Comparison of ENCODE assay signal across 9 cellular contexts in the genomic region with DNA sequence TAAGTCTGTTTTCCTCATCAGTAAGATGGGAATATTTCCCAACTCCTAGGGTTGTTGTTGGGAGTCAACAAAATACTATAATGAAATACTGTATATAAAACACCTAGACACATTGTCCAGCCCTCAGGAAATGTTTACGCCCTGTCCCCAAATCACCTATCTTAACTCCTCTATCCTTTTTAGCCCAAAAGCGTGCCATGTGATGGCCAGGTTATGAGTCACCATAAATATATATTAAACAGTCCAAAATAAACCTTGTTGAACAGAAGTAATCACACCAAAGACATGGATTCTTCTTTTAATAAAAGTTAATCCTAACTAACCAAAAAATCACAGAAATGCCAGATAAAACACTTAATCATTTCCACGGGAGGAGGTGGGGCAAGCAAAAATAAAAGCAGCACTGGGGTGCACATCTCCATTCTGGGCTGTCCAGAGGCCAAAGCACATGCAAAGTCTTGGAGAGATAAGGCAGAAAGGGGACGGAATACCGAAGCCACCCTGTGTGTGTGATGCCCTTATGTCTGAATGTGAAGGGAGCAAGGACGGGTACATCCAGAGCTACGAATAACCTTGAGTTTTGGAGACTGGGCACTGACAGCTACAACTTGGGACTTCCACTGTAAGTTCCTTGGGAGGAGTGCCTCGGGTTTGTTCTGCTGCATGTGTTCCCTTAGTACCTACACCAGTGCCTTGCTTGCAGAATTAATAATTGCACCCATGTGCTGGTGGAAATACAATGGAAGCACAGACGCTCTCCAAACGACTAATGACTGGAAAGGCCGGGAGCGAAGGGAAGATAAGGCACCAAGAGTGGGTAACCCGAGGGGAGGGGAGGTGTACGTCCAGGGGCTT. TPM values are rescaled to one million over a fixed set of nuclear protein-coding genes. Genes with fewer than 3 reads are reported as not detected.
A peak's percentile ranks its signal among the peaks of the same experiment; 100 is the strongest.
DNase-seq lines count a peak whose midpoint lies in the region; ATAC-seq, FAIRE-seq and TF ChIP-seq lines count a peak whose summit lies in the region.
"Had no signal": no experiment of that assay in that cellular context is flagged by ENCODE, and none has a peak within 500 bp of the region (broad histone marks: within the 10 kb centered on the region; RNA-seq: fewer than 3 reads in every experiment).

No MANE protein-coding gene starts in this region.

- 16% methylated on average over 14 of the region's 14 CpGs for WGBS in thyroid gland, 2 donors

- H3K4me3 Mint-ChIP-seq in activated T-cell treated with anti-CD3 and anti-CD28 coated beads, Interleukin-2, amount 50 U/mL, for 72 hours = peak overlapping the region; percentile 92 to 99

- no peaks in the 10 kb centered on the region for H3K9me3 ChIP-seq in thyroid gland

- H3K36me3 ChIP-seq in kidney epithelial cell (ENCODE audit: control insufficient read depth, insufficient read depth, low read length) = no peaks in the 10 kb centered on the region
- peaks cover 8% of the 10 kb centered on the region in 2 donors for H3K36me3 ChIP-seq in thyroid gland

- H3K27ac ChIP-seq in thyroid gland = peak overlapping the region in 2 of 3 donors; percentile 68 to 90

- FAIRE-seq in urothelium cell line (lab: Jason Lieb, UNC) = no peak
- FAIRE-seq: endometrium had no signal

- intact Hi-C loops in thyroid gland (cut with DNase I) = loop anchor here (10.0 kb wide), 1 partner anchor 60 kb away; no protein-coding TSS in a partner anchor

- no peak for ATAC-seq in activated T-cell treated with anti-CD3 and anti-CD28 coated beads, Interleukin-2, amount 50 U/mL, for 72 hours (replicated peaks in 1 of 2)
- ATAC-seq in activated naive CD4-positive, alpha-beta T cell treated with anti-CD3 and anti-CD28 coated beads, Interleukin-2, amount 50 U/mL, for 72 hours = no peak
- ATAC-seq in GM21367 (IDR thresholded peaks at IDR 0.05; ENCODE audit: unreplicated experiment) (no peak), GM18909 (IDR thresholded peaks at IDR 0.05; ENCODE audit: poor library complexity, unreplicated experiment) (no peak)

- no peaks in the 10 kb centered on the region for H3K27me3 ChIP-seq in kidney epithelial cell (ENCODE audit: control insufficient read depth, insufficient read depth, low read length)
- H3K27me3 ChIP-seq in thyroid gland = no peaks in the 10 kb centered on the region

- TF ChIP-seq CTCF in kidney epithelial cell (IDR thresholded peaks at IDR 0.05; ENCODE audit: insufficient read depth, low read length, poor library complexity, severe bottlenecking) = no peak
- TF ChIP-seq CTCF in thyroid gland (IDR thresholded peaks at IDR 0.05) = no peak

- DNase-seq in activated T-cell treated with anti-CD3 and anti-CD28 coated beads, Interleukin-2, amount 50 U/mL, for 72 hours = no peak
- no peak for DNase-seq in activated T-cell treated with anti-CD3 and anti-CD28 coated beads, Interleukin-2, amount 50 U/mL, for 1 hour
- peak in 1 of 2 donors; percentile 4 for DNase-seq in activated naive CD4-positive, alpha-beta T cell treated with anti-CD3 and anti-CD28 coated beads, Interleukin-2, amount 50 U/mL, for 72 hours (ENCODE audit: low spot score in 2 of 2)
- DNase-seq in kidney epithelial cell (ENCODE audit: low read depth) = no peak
- DNase-seq in thyroid gland = no peak
- no peak for DNase-seq in urothelium cell line (ENCODE audit: low spot score)

- H3K4me1 ChIP-seq in thyroid gland = peaks cover 26 to 27% of the 10 kb centered on the region in 2 donors

- peaks cover 2 to 15% of the 10 kb centered on the region in 2 donors for H3K36me3 Mint-ChIP-seq in activated T-cell treated with anti-CD3 and anti-CD28 coated beads, Interleukin-2, amount 50 U/mL, for 72 hours (ENCODE audit: insufficient read depth in 2 of 2)
- H3K36me3 Mint-ChIP-seq in activated naive CD4-positive, alpha-beta T cell treated with anti-CD3 and anti-CD28 coated beads, Interleukin-2, amount 50 U/mL, for 72 hours = peaks cover 19 to 21% of the 10 kb centered on the region in 2 donors

- H3K4me1 Mint-ChIP-seq in activated T-cell treated with anti-CD3 and anti-CD28 coated beads, Interleukin-2, amount 50 U/mL, for 72 hours (ENCODE audit: low read depth) = peaks cover 56% of the 10 kb centered on the region

- peak overlapping the region; percentile 89 for H3K27ac Mint-ChIP-seq in activated T-cell treated with anti-CD3 and anti-CD28 coated beads, Interleukin-2, amount 50 U/mL, for 72 hours
- H3K27ac Mint-ChIP-seq in activated naive CD4-positive, alpha-beta T cell treated with anti-CD3 and anti-CD28 coated beads, Interleukin-2, amount 50 U/mL, for 72 hours = peak overlapping the region; percentile 92 to 97

- peak overlapping the region; percentile 90 for H3K4me3 ChIP-seq in kidney epithelial cell (ENCODE audit: low read depth, low read length)
- peak overlapping the region; percentile 59 to 76 (median 66) for H3K4me3 ChIP-seq in thyroid gland (replicated peaks in 1 of 3)

- H3K9me3 Mint-ChIP-seq in activated T-cell treated with anti-CD3 and anti-CD28 coated beads, Interleukin-2, amount 50 U/mL, for 72 hours = no peaks in the 10 kb centered on the region
- H3K9me3 Mint-ChIP-seq in activated naive CD4-positive, alpha-beta T cell treated with anti-CD3 and anti-CD28 coated beads, Interleukin-2, amount 50 U/mL, for 72 hours = no peaks in the 10 kb centered on the region

- H3K27me3 Mint-ChIP-seq in activated T-cell treated with anti-CD3 and anti-CD28 coated beads, Interleukin-2, amount 50 U/mL, for 72 hours (ENCODE audit: low read depth) = no peaks in the 10 kb centered on the region

- no peak for TF ChIP-seq POLR2A in thyroid gland (IDR thresholded peaks at IDR 0.05)

RNA-seq across cellular contexts. Expression of gene OSBP, which starts 1.1 kb away (rescaled TPM):
- 10 to 100 TPM; 61.9 to 67.4 TPM for total RNA-seq in activated T-cell treated with anti-CD3 and anti-CD28 coated beads, Interleukin-2, amount 50 U/mL, for 72 hours
- 10 to 100 TPM; 40.1 to 50.9 TPM for total RNA-seq in activated naive CD4-positive, alpha-beta T cell treated with anti-CD3 and anti-CD28 coated beads, Interleukin-2, amount 50 U/mL, for 72 hours
- 27.1 and 30.3 TPM in 2 replicates for total RNA-seq in kidney epithelial cell
- 10 to 100 TPM; 47.3 to 59.6 (median 49.5) TPM for total RNA-seq in thyroid gland

RNA-seq across cellular contexts. Expression of gene PATL1, which starts 54.3 kb away (rescaled TPM):
- 10 to 100 TPM; 70.9 to 75.1 TPM for total RNA-seq in activated T-cell treated with anti-CD3 and anti-CD28 coated beads, Interleukin-2, amount 50 U/mL, for 72 hours
- total RNA-seq in activated naive CD4-positive, alpha-beta T cell treated with anti-CD3 and anti-CD28 coated beads, Interleukin-2, amount 50 U/mL, for 72 hours = 10 to 100 TPM; 72.3 to 88.0 TPM
- total RNA-seq in kidney epithelial cell = 28.5 and 28.7 TPM in 2 replicates
- 10 to 100 TPM; 14.5 to 19.8 (median 17.0) TPM for total RNA-seq in thyroid gland
